12 cellular contexts compared by ENCODE assay signal in genomic region chr6:153000243-153000642, GRCh38. TPM values are rescaled to one million over a fixed set of nuclear protein-coding genes. Genes with fewer than 3 reads are reported as not detected.
DNase-seq lines count a peak whose midpoint lies in the region; ATAC-seq and TF ChIP-seq lines count a peak whose summit lies in the region.
"Had no signal": no experiment of that assay in that cellular context is flagged by ENCODE, and none has a peak within 500 bp of the region (broad histone marks: within the 10 kb centered on the region; RNA-seq: fewer than 3 reads in every experiment).

No MANE protein-coding gene starts in this region.

- no peaks in the 10 kb centered on the region; the same call in none of the 2 replicates for H3F3A ChIP-seq in DOHH2 (ENCODE audit: control insufficient read depth, insufficient read depth)

- H3K4me2 ChIP-seq in DOHH2 (ENCODE audit: low read length) (peak overlapping the region; percentile 94), hepatocyte (peak overlapping the region; percentile 93)

- H3K36me3 Mint-ChIP-seq in activated CD4-positive, alpha-beta memory T cell treated with anti-CD3 and anti-CD28 coated beads, Interleukin-2, amount 10 ng/mL, durations not matched to agents 7 days and 5 days (ENCODE audit: low read depth), result peaks cover 59% of the 10 kb centered on the region

- H3K36me3 ChIP-seq in DOHH2 (ENCODE audit: control insufficient read depth, low read length), result peaks cover 47% of the 10 kb centered on the region
- no peaks in the 10 kb centered on the region for H3K36me3 ChIP-seq in hepatocyte (replicated peaks; ENCODE audit: insufficient read depth, low read depth)

- H2AFZ ChIP-seq in hepatocyte, result no peak overlapping the region

- TF ChIP-seq CTCF in AG04450 (IDR thresholded peaks at IDR 0.05; ENCODE audit: low read depth, low read length) (no peak), DOHH2 (IDR thresholded peaks at IDR 0.05; ENCODE audit: low read depth, low read length, poor library complexity, severe bottlenecking) (no peak), hepatocyte (IDR thresholded peaks at IDR 0.05; ENCODE audit: poor library complexity) (no peak), foreskin keratinocyte (conservative IDR thresholded peaks at IDR 0.05) (no peak)

- H3K9me2 ChIP-seq in DOHH2 (replicated peaks; ENCODE audit: control insufficient read depth, low read length) (no peaks in the 10 kb centered on the region), hepatocyte (replicated peaks; ENCODE audit: insufficient read depth) (no peaks in the 10 kb centered on the region)

- POLR2A ChIA-PET in AG04450 (lab: Yijun Ruan, JAX), result no interaction called here
- POLR2A ChIA-PET in activated CD4-positive, alpha-beta memory T cell treated with anti-CD3 and anti-CD28 coated beads, Interleukin-2, amount 10 ng/mL, durations not matched to agents 7 days and 5 days (lab: Charles Lee), result interaction anchor here (0.7 to 10.0 kb wide), 7 partner anchors 8 to 30 kb away, joined by 3 to 151 read pairs (median 8); partner anchors contain the start of gene FBXO5

- H3K4me1 ChIP-seq in DOHH2 (ENCODE audit: control insufficient read depth, low read length), result peaks cover 32% of the 10 kb centered on the region
- H3K4me1 ChIP-seq in hepatocyte (ENCODE audit: insufficient read depth), result peaks cover 18% of the 10 kb centered on the region
- peaks cover 20% of the 10 kb centered on the region for H3K4me1 ChIP-seq in foreskin keratinocyte

- DNase-seq in AG04450 (ENCODE audit: low read depth, low spot score) (no peak), hepatocyte (ENCODE audit: low spot score) (no peak), foreskin keratinocyte (no peak), HK-2 (ENCODE audit: unreplicated experiment) (no peak)
- DNase-seq in activated CD4-positive, alpha-beta memory T cell treated with anti-CD3 and anti-CD28 coated beads, Interleukin-2, amount 10 ng/mL, durations not matched to agents 7 days and 5 days, result no peak
- DNase-seq: activated CD4-positive, alpha-beta T cell treated with anti-CD3 and anti-CD28 coated beads for 1 hour; NCI-H1417; NCI-H524 treated with DMSO at 0.1 percent for 48 hours had no signal

- no peak for ATAC-seq in foreskin keratinocyte
- no peak for ATAC-seq in HG03460 (IDR thresholded peaks at IDR 0.05; ENCODE audit: unreplicated experiment)
- no peak for ATAC-seq in GM21447 (IDR thresholded peaks at IDR 0.05; ENCODE audit: unreplicated experiment)

- H3K4me3 ChIP-seq in AG04450 (ENCODE audit: low read depth, low read length), result peak overlapping the region; percentile 8; the same call in 1 of the 2 replicates
- H3K4me3 ChIP-seq in DOHH2 (ENCODE audit: low read length), result peak overlapping the region; percentile 94; the same call in 1 of the 2 replicates
- no peak overlapping the region for H3K4me3 ChIP-seq in hepatocyte

- H4K20me1 ChIP-seq in DOHH2 (ENCODE audit: control insufficient read depth, insufficient read depth, low read depth, low read length) (peaks cover 6% of the 10 kb centered on the region; the same call in 1 of the 2 replicates), hepatocyte (ENCODE audit: insufficient read depth, poor library complexity, severe bottlenecking) (peaks cover 27% of the 10 kb centered on the region)

- peak overlapping the region; percentile 54 for H3K4me3 Mint-ChIP-seq in activated CD4-positive, alpha-beta memory T cell treated with anti-CD3 and anti-CD28 coated beads, Interleukin-2, amount 10 ng/mL, durations not matched to agents 7 days and 5 days

- H3K79me2 ChIP-seq in DOHH2 (ENCODE audit: control insufficient read depth, low read length) (peaks cover 84% of the 10 kb centered on the region), hepatocyte (peaks cover 76% of the 10 kb centered on the region)

- H3K9me3 ChIP-seq in AG04450 (ENCODE audit: control insufficient read depth, insufficient read depth, low read length) (no peaks in the 10 kb centered on the region), DOHH2 (ENCODE audit: control insufficient read depth, insufficient read depth, low read length) (no peaks in the 10 kb centered on the region), hepatocyte (ENCODE audit: low read depth) (no peaks in the 10 kb centered on the region)
- H3K9me3 ChIP-seq: ascending aorta had no signal

- H3K4me1 Mint-ChIP-seq in activated CD4-positive, alpha-beta memory T cell treated with anti-CD3 and anti-CD28 coated beads, Interleukin-2, amount 10 ng/mL, durations not matched to agents 7 days and 5 days, result peaks cover 60% of the 10 kb centered on the region

- CTCF ChIA-PET in AG04450 (lab: Charles Lee), result no interaction called here
- CTCF ChIA-PET in activated CD4-positive, alpha-beta memory T cell treated with anti-CD3 and anti-CD28 coated beads, Interleukin-2, amount 10 ng/mL, durations not matched to agents 7 days and 5 days (lab: Charles Lee), result interaction anchor here (0.6 to 1.6 kb wide), 5 partner anchors 15 to 27 kb away, joined by 3 to 4 read pairs (median 3); partner anchors contain the start of gene FBXO5

- H3K27me3 ChIP-seq in AG04450 (ENCODE audit: control insufficient read depth, insufficient read depth, low read length) (no peaks in the 10 kb centered on the region), DOHH2 (ENCODE audit: control insufficient read depth, low read length) (no peaks in the 10 kb centered on the region), hepatocyte (no peaks in the 10 kb centered on the region), foreskin keratinocyte (no peaks in the 10 kb centered on the region)
- H3K27me3 ChIP-seq: ascending aorta had no signal

- no peaks in the 10 kb centered on the region for H3K27me3 Mint-ChIP-seq in activated CD4-positive, alpha-beta memory T cell treated with anti-CD3 and anti-CD28 coated beads, Interleukin-2, amount 10 ng/mL, durations not matched to agents 7 days and 5 days

- no peak overlapping the region for H3K27ac ChIP-seq in AG04450 (ENCODE audit: low read depth, low read length)
- H3K27ac ChIP-seq in DOHH2 (ENCODE audit: low read depth, low read length), result no peak overlapping the region
- no peak overlapping the region for H3K27ac ChIP-seq in hepatocyte
- H3K27ac ChIP-seq in foreskin keratinocyte, result no peak overlapping the region

- H3K27ac Mint-ChIP-seq in activated CD4-positive, alpha-beta memory T cell treated with anti-CD3 and anti-CD28 coated beads, Interleukin-2, amount 10 ng/mL, durations not matched to agents 7 days and 5 days, result no peak overlapping the region

- H3K9me3 Mint-ChIP-seq in activated CD4-positive, alpha-beta memory T cell treated with anti-CD3 and anti-CD28 coated beads, Interleukin-2, amount 10 ng/mL, durations not matched to agents 7 days and 5 days, result peaks cover 5% of the 10 kb centered on the region

RNA-seq across cellular contexts. Expression of gene MTRF1L, which starts 2.3 kb away (rescaled TPM):
- polyA plus RNA-seq in AG04450 (2011; rRNA removed) (16.8 and 23.7 TPM in 2 replicates), hepatocyte (16.1 and 19.0 TPM in 2 replicates), foreskin keratinocyte (9.8 and 10.5 TPM in 2 replicates)
- 10.2 and 17.7 TPM in 2 replicates for polyA minus RNA-seq in AG04450 (2011; rRNA and poly(A)+ RNA removed)
- 10 to 100 TPM; 20.8 to 21.5 TPM for total RNA-seq in activated CD4-positive, alpha-beta memory T cell treated with anti-CD3 and anti-CD28 coated beads, Interleukin-2, amount 10 ng/mL, durations not matched to agents 7 days and 5 days
- total RNA-seq in hepatocyte (16.7 and 17.4 TPM in 2 replicates), foreskin keratinocyte (15.0 and 18.8 TPM in 2 replicates)

RNA-seq across cellular contexts. Expression of gene FBXO5, which starts 17.4 kb away (rescaled TPM):
- polyA plus RNA-seq in AG04450 (2011; rRNA removed), result 7.1 and 13.1 TPM in 2 replicates
- polyA minus RNA-seq in AG04450 (2011; rRNA and poly(A)+ RNA removed), result 2.4 and 5.5 TPM in 2 replicates
- 10 to 100 TPM; 68.7 to 71.2 TPM for total RNA-seq in activated CD4-positive, alpha-beta memory T cell treated with anti-CD3 and anti-CD28 coated beads, Interleukin-2, amount 10 ng/mL, durations not matched to agents 7 days and 5 days
- 9.2 and 9.7 TPM in 2 replicates for total RNA-seq in hepatocyte
- polyA plus RNA-seq in hepatocyte, result 4.7 and 5.2 TPM in 2 replicates
- total RNA-seq in foreskin keratinocyte, result 23.6 and 24.9 TPM in 2 replicates
- polyA plus RNA-seq in foreskin keratinocyte, result 9.7 and 12.2 TPM in 2 replicates
- total RNA-seq: ascending aorta had no signal
